In genomic region chr2:190609397-190609796, GRCh38 we compare ENCODE assay signal across 8 cellular contexts. TPM values are rescaled to one million over a fixed set of nuclear protein-coding genes. Genes with fewer than 3 reads are reported as not detected.
DNase-seq lines count a peak whose midpoint lies in the region; ATAC-seq, FAIRE-seq and TF ChIP-seq lines count a peak whose summit lies in the region.
"Not testable (repeated sequence)": the region's sequence is repeated elsewhere in the genome, so short reads cannot be mapped to it uniquely, and the experiment has no call there.

No MANE protein-coding gene starts in this region.

- not testable (repeated sequence) for H3K27me3 ChIP-seq in HCT116 (ENCODE audit: insufficient read depth, low read length); RWPE2 (ENCODE audit: insufficient read depth, poor library complexity, severe bottlenecking); HepG2 (ENCODE audit: control insufficient read depth in 1 of 2, insufficient read depth in 2 of 2, low read length in 2 of 2)

- not testable (repeated sequence) for H3K9me3 ChIP-seq in HCT116 (ENCODE audit: control insufficient read depth in 1 of 2, insufficient read depth in 1 of 2, low read depth in 1 of 2, low read length in 2 of 2); RWPE2 (ENCODE audit: severe bottlenecking); kidney (ENCODE audit: control insufficient read depth in 1 of 2, low read length in 2 of 2); HepG2 (ENCODE audit: low read length)

- POLR2A ChIA-PET in HCT116 (lab: Charles Lee) (interaction anchor here (0.8 kb wide), 1 partner anchor 9 kb away, joined by 4 read pairs; no protein-coding TSS in a partner anchor), MCF 10A (lab: Yijun Ruan, JAX) (interaction anchor here (1.4 to 10.3 kb wide), 8 partner anchors 10 to 76 kb away, joined by 5 to 78 read pairs (median 16); partner anchors contain the start of gene NEMP2)
- POLR2A ChIA-PET in HepG2 (lab: Yijun Ruan, JAX) = not testable (repeated sequence)

- not testable (repeated sequence) for H3K9me3 Mint-ChIP-seq in MCF 10A (ENCODE audit: unreplicated experiment)

- peak overlapping the region; percentile 3; the same call in 1 of the 2 replicates for H3K9ac ChIP-seq in HCT116 (ENCODE audit: low read length)
- H3K9ac ChIP-seq in kidney (ENCODE audit: low read length in 2 of 2); HepG2 (ENCODE audit: insufficient read depth, low read depth, low read length): not testable (repeated sequence)

- not testable (repeated sequence) for TF ChIP-seq EP300 in HepG2 (IDR thresholded peaks at IDR 0.05; ENCODE audit: low read depth in 2 of 2, low read length in 2 of 2); HepG2 (CRISPR knock-in tag; IDR thresholded peaks at IDR 0.05; ENCODE audit: borderline replicate concordance)

- TF ChIP-seq CTCF in HCT116 (IDR thresholded peaks at IDR 0.05 in 2 of 3, conservative IDR thresholded peaks at IDR 0.05 in 1 of 3; ENCODE audit: borderline replicate concordance in 1 of 3, insufficient read depth in 1 of 3, low read depth in 2 of 3, low read length in 2 of 3); RWPE2 (IDR thresholded peaks at IDR 0.05; ENCODE audit: poor library complexity, severe bottlenecking); MCF 10A (IDR thresholded peaks at IDR 0.05; ENCODE audit: unreplicated experiment); kidney (IDR thresholded peaks at IDR 0.05; ENCODE audit: borderline replicate concordance, extremely low read depth, insufficient read depth); HepG2 (CRISPR knock-in tag; IDR thresholded peaks at IDR 0.05): not testable (repeated sequence)

- in situ Hi-C loops in ACHN (cut with HindIII; ENCODE audit: low pct_ligation_motif_present, low pct_unique_long_range_greater_than_20kb, low sequenced_read_pairs); HepG2 (cut with HindIII; ENCODE audit: extremely low pct_ligation_motif_present, low pct_unique_long_range_greater_than_20kb): not testable (repeated sequence)

- peaks cover 42% of the 10 kb centered on the region for H3K4me1 Mint-ChIP-seq in MCF 10A (ENCODE audit: insufficient read depth, unreplicated experiment)

- peak overlapping the region; percentile 44 for H3K27ac Mint-ChIP-seq in MCF 10A (ENCODE audit: low read depth, unreplicated experiment)

- not testable (repeated sequence) for TF ChIP-seq RAD21 in HCT116 (IDR thresholded peaks at IDR 0.05; ENCODE audit: low read depth); HepG2 (CRISPR knock-in tag; IDR thresholded peaks at IDR 0.05)

- CTCF ChIA-PET in HCT116 (lab: Charles Lee); HepG2 (lab: Yijun Ruan, JAX; ENCODE audit: low intra/inter-chr PET ratio, low total read pairs): not testable (repeated sequence)
- CTCF ChIA-PET in MCF 10A (lab: Yijun Ruan, JAX) = interaction anchor here (0.6 to 1.2 kb wide), 2 partner anchors 43 kb away, joined by 3 read pairs; no protein-coding TSS in a partner anchor

- not testable (repeated sequence) for H3K36me3 Mint-ChIP-seq in MCF 10A (ENCODE audit: insufficient read depth, unreplicated experiment)

- intact Hi-C loops in HCT116 (cut with micrococcal nuclease); MCF 10A (cut with micrococcal nuclease); kidney (cut with DNase I): not testable (repeated sequence)
- intact Hi-C loops in HepG2 (cut with micrococcal nuclease; ENCODE audit: unreplicated experiment) = loop anchor here (10.0 kb wide), 1 partner anchor 375 kb away; no protein-coding TSS in a partner anchor

- not testable (repeated sequence) for H3K4me3 ChIP-seq in HCT116 (replicated peaks in 1 of 2; ENCODE audit: low read depth in 1 of 2, low read length in 2 of 2); RWPE2 (ENCODE audit: severe bottlenecking); kidney (ENCODE audit: low read length in 2 of 2); HepG2 (replicated peaks in 1 of 3; ENCODE audit: insufficient read depth in 1 of 3, low read depth in 2 of 3, low read length in 3 of 3)

- H3K9me2 ChIP-seq in HCT116 (ENCODE audit: insufficient read depth) = not testable (repeated sequence)

- 0% methylated on average over 1 of the region's 1 CpG for WGBS in HepG2 (ENCODE audit: low lambda C conversion rate)

- not testable (repeated sequence) for TF ChIP-seq POLR2A in HCT116 (IDR thresholded peaks at IDR 0.05; ENCODE audit: borderline replicate concordance, extremely low read depth, insufficient read depth, insufficient read length); HepG2 (IDR thresholded peaks at IDR 0.05; ENCODE audit: insufficient read depth in 1 of 2, low read depth in 2 of 2, low read length in 2 of 2)

- not testable (repeated sequence) for ATAC-seq in HCT116; RWPE2 (ENCODE audit: low read depth)
- ATAC-seq in HepG2 = peak; percentile 90

- H2AFZ ChIP-seq in HCT116 (ENCODE audit: low read depth, low read length, poor library complexity, severe bottlenecking) = peak overlapping the region; percentile 73
- H2AFZ ChIP-seq in HepG2 (ENCODE audit: low read length) = not testable (repeated sequence)

- H3K4me2 ChIP-seq in HCT116 (ENCODE audit: low read length) (peak overlapping the region; percentile 33; the same call in 1 of the 2 replicates), HepG2 (ENCODE audit: low read depth, low read length) (peak overlapping the region; percentile 41; the same call in 1 of the 2 replicates)

- RAD21 ChIA-PET in HCT116 (lab: Charles Lee; ENCODE audit: low non-redundant PET in 1 of 2, low total read pairs in 2 of 2, uncharacterized antibody in 2 of 2, unreplicated experiment in 2 of 2) = not testable (repeated sequence)

- BruUV-seq in HCT116 (replicated peaks; lab: Mats Ljungman, UMichigan); MCF 10A (replicated peaks; lab: Mats Ljungman, UMichigan); HepG2 (replicated peaks; lab: Mats Ljungman, UMichigan): not testable (repeated sequence)

- not testable (repeated sequence) for H3K4me3 Mint-ChIP-seq in MCF 10A (ENCODE audit: unreplicated experiment)

- not testable (repeated sequence) for H3K36me3 ChIP-seq in HCT116 (ENCODE audit: control insufficient read depth in 1 of 2, insufficient read depth in 2 of 2, low read length in 2 of 2); RWPE2 (ENCODE audit: low read depth); kidney (ENCODE audit: control insufficient read depth in 1 of 2, insufficient read depth in 2 of 2, low read length in 2 of 2); HepG2 (replicated peaks in 1 of 2; ENCODE audit: control insufficient read depth in 1 of 2, insufficient read depth in 2 of 2, low read length in 2 of 2)

- H3K27me3 Mint-ChIP-seq in MCF 10A (ENCODE audit: insufficient read depth, unreplicated experiment) = not testable (repeated sequence)

- FAIRE-seq in kidney (lab: Jason Lieb, UNC) = peak; percentile 11
- not testable (repeated sequence) for FAIRE-seq in HepG2 (lab: Jason Lieb, UNC)

- not testable (repeated sequence) for H3K27ac ChIP-seq in HCT116 (ENCODE audit: low read depth, low read length); kidney (ENCODE audit: low read depth in 2 of 2, low read length in 2 of 2); HepG2 (ENCODE audit: extremely low read length, insufficient read depth, low read length)
- H3K27ac ChIP-seq in RWPE2 (ENCODE audit: poor library complexity, severe bottlenecking) (peak overlapping the region; percentile 96), epithelial cell of prostate (peak overlapping the region; percentile 97)

- DNase-seq in ACHN (peak; percentile 20), HepG2 (ENCODE audit: low spot score) (peak; percentile 16), renal cortical epithelial cell (ENCODE audit: low read depth) (peak; percentile 46)
- not testable (repeated sequence) for DNase-seq in HCT116 (ENCODE audit: low read depth, low spot score); RWPE2 (ENCODE audit: low spot score); MCF 10A (ENCODE audit: unreplicated experiment); epithelial cell of prostate (ENCODE audit: low read depth, low spot score); kidney

- peaks cover 41 to 68% of the 10 kb centered on the region in 2 experiments for H3K4me1 ChIP-seq in HCT116 (ENCODE audit: control insufficient read depth in 1 of 2, insufficient read depth in 2 of 2, low read length in 2 of 2)
- peaks cover 63% of the 10 kb centered on the region for H3K4me1 ChIP-seq in RWPE2 (ENCODE audit: insufficient read depth, poor library complexity, severe bottlenecking)
- not testable (repeated sequence) for H3K4me1 ChIP-seq in kidney (ENCODE audit: control insufficient read depth in 1 of 2, insufficient read depth in 1 of 2, low read depth in 1 of 2, low read length in 2 of 2)
- H3K4me1 ChIP-seq in HepG2 (ENCODE audit: insufficient read depth, low read length) = peaks cover 15% of the 10 kb centered on the region

- H3K79me2 ChIP-seq in HCT116 (ENCODE audit: insufficient read depth, low read length); HepG2 (ENCODE audit: insufficient read depth, low read length): not testable (repeated sequence)

- not testable (repeated sequence) for H4K20me1 ChIP-seq in HCT116 (ENCODE audit: insufficient read depth); HepG2 (ENCODE audit: insufficient read depth, low read length)

RNA-seq across cellular contexts. Expression of gene NAB1, which starts 39.5 kb away (rescaled TPM):
- total RNA-seq in HCT116 (2021; ENCODE audit: unreplicated experiment) (43.8 TPM), MCF 10A (2022) (40.3 and 48.5 TPM in 2 replicates), kidney (45.0 TPM), HepG2 (2016; rRNA removed; fragmentation: Illumina TruSeq; extraction: Trizol) (46.0 and 51.2 TPM in 2 replicates), renal cortical epithelial cell (37.4 and 45.8 TPM in 2 replicates)
- polyA plus RNA-seq in HCT116 (2012) = 13.1 and 19.2 TPM in 2 replicates
- polyA plus RNA-seq in kidney (ENCODE audit: insufficient read depth, low read depth, low replicate concordance) (10.4 TPM), HepG2 (2011; rRNA removed) (19.6 and 24.5 TPM in 2 replicates)
- total RNA-seq in HepG2 (2016; cell fraction: cytosol; rRNA removed; fragmentation: Illumina TruSeq; extraction: Trizol; ENCODE audit: low read depth) = 139 and 176 TPM in 2 replicates
- total RNA-seq in HepG2 (2016; cell fraction: insoluble cytoplasmic fraction; rRNA removed; fragmentation: Illumina TruSeq; extraction: Trizol) = 49.6 and 52.0 TPM in 2 replicates
- 123 and 139 TPM in 2 replicates for total RNA-seq in HepG2 (2016; cell fraction: membrane; rRNA removed; fragmentation: Illumina TruSeq; extraction: Trizol)
- total RNA-seq in HepG2 (2016; cell fraction: nucleus; rRNA removed; fragmentation: Illumina TruSeq; extraction: Trizol) = 44.1 and 50.2 TPM in 2 replicates
- polyA plus RNA-seq in HepG2 (2011; cell fraction: cytosol; rRNA removed) = 9.0 and 11.6 TPM in 2 replicates
- polyA plus RNA-seq in HepG2 (2011; cell fraction: nucleus; rRNA removed) = 38.8 and 42.4 TPM in 2 replicates
- 23.4 and 23.6 TPM in 2 replicates for polyA plus RNA-seq in HepG2 (2012)
- polyA plus RNA-seq in HepG2 (2016; cell fraction: cytosol; fragmentation: Illumina TruSeq; extraction: Trizol; ENCODE audit: low read depth) = 7.2 and 7.4 TPM in 2 replicates
- polyA plus RNA-seq in HepG2 (2016; cell fraction: insoluble cytoplasmic fraction; fragmentation: Illumina TruSeq; extraction: Trizol; ENCODE audit: low read depth) = 43.9 and 45.3 TPM in 2 replicates
- polyA plus RNA-seq in HepG2 (2016; cell fraction: membrane; fragmentation: Illumina TruSeq; extraction: Trizol; ENCODE audit: low read depth) = 24.2 and 27.5 TPM in 2 replicates
- polyA plus RNA-seq in HepG2 (2016; cell fraction: nucleus; fragmentation: Illumina TruSeq; extraction: Trizol; ENCODE audit: insufficient read depth, low read depth) = 72.5 and 83.7 TPM in 2 replicates
- polyA minus RNA-seq in HepG2 (2011; rRNA and poly(A)+ RNA removed; ENCODE audit: low replicate concordance) = 18.6 and 50.1 TPM in 2 replicates
- 28.5 and 29.1 TPM in 2 replicates for polyA minus RNA-seq in HepG2 (2011; cell fraction: cytosol; rRNA and poly(A)+ RNA removed)
- 33.7 and 45.5 TPM in 2 replicates for polyA minus RNA-seq in HepG2 (2011; cell fraction: nucleus; rRNA and poly(A)+ RNA removed)
